Comparison of ENCODE assay signal across 8 cellular contexts in genomic region chrX:55488559-55489314, GRCh38. TPM values are rescaled to one million over a fixed set of nuclear protein-coding genes. Genes with fewer than 3 reads are reported as not detected.
DNase-seq lines count a peak whose midpoint lies in the region; ATAC-seq lines count a peak whose summit lies in the region.

No MANE protein-coding gene starts in this region.

- peak overlapping the region; percentile 53 for H3K4me3 ChIP-seq in endocrine pancreas (ENCODE audit: control insufficient read depth, insufficient read depth, low read length)

- peaks cover 7% of the 10 kb centered on the region for H3K36me3 Mint-ChIP-seq in stimulated activated effector memory CD8-positive, alpha-beta T cell treated with anti-CD3 and anti-CD28 coated beads, Interleukin-12 subunit alpha, Interleukin-12 subunit beta, amount 100 ng/mL, for 72 hours

- H3K27ac Mint-ChIP-seq in stimulated activated effector memory CD8-positive, alpha-beta T cell treated with anti-CD3 and anti-CD28 coated beads, Interleukin-12 subunit alpha, Interleukin-12 subunit beta, amount 100 ng/mL, for 72 hours, result peak overlapping the region; percentile 92

- H3K9me3 Mint-ChIP-seq in stimulated activated effector memory CD8-positive, alpha-beta T cell treated with anti-CD3 and anti-CD28 coated beads, Interleukin-12 subunit alpha, Interleukin-12 subunit beta, amount 100 ng/mL, for 72 hours, result no peaks in the 10 kb centered on the region

- H3K9me3 ChIP-seq in endocrine pancreas (ENCODE audit: control insufficient read depth, low read length), result no peaks in the 10 kb centered on the region

- ATAC-seq in HG02943 (IDR thresholded peaks at IDR 0.05; ENCODE audit: low read depth, unreplicated experiment), result peak; percentile 57
- ATAC-seq in stimulated activated effector memory CD8-positive, alpha-beta T cell treated with anti-CD3 and anti-CD28 coated beads, Interleukin-12 subunit alpha, Interleukin-12 subunit beta, amount 100 ng/mL, for 72 hours, result peak; percentile 80

- DNase-seq in NCI-H146 (lab: John Stamatoyannopoulos, UW), result peak; percentile 22
- no peak for DNase-seq in NCI-H146 treated with DMSO at 0.1 percent for 48 hours (lab: John Stamatoyannopoulos, UW; ENCODE audit: unreplicated experiment)
- DNase-seq in NCI-H460 (ENCODE audit: extremely low read depth, low read depth), result peak; percentile 39
- DNase-seq in activated CD8-positive, alpha-beta memory T cell treated with anti-CD3 and anti-CD28 coated beads for 48 hours (ENCODE audit: low read depth in 2 of 3, low spot score in 2 of 3), result peak in 2 of 3 experiments; percentile 2 to 10
- peak; percentile 61 for DNase-seq in mucosa of gallbladder (ENCODE audit: low spot score)
- peak; percentile 37 to 79 for DNase-seq in stimulated activated effector memory CD8-positive, alpha-beta T cell treated with anti-CD3 and anti-CD28 coated beads, Interleukin-12 subunit alpha, Interleukin-12 subunit beta, amount 100 ng/mL, for 72 hours (ENCODE audit: low spot score in 2 of 2)

- H3K9ac ChIP-seq in endocrine pancreas (ENCODE audit: control insufficient read depth, insufficient read depth, low read length), result peak overlapping the region; percentile 73

- no peaks in the 10 kb centered on the region for H3K36me3 ChIP-seq in endocrine pancreas (ENCODE audit: control insufficient read depth, insufficient read depth, low read length)

- H3K4me1 ChIP-seq in endocrine pancreas (ENCODE audit: control insufficient read depth, insufficient read depth, low read length), result no peaks in the 10 kb centered on the region

- no peaks in the 10 kb centered on the region for H3K27me3 ChIP-seq in endocrine pancreas (ENCODE audit: control insufficient read depth, insufficient read depth, low read length)

- H3K4me3 Mint-ChIP-seq in stimulated activated effector memory CD8-positive, alpha-beta T cell treated with anti-CD3 and anti-CD28 coated beads, Interleukin-12 subunit alpha, Interleukin-12 subunit beta, amount 100 ng/mL, for 72 hours, result peak overlapping the region; percentile 91

- peaks cover 5% of the 10 kb centered on the region for H3K4me1 Mint-ChIP-seq in stimulated activated effector memory CD8-positive, alpha-beta T cell treated with anti-CD3 and anti-CD28 coated beads, Interleukin-12 subunit alpha, Interleukin-12 subunit beta, amount 100 ng/mL, for 72 hours

RNA-seq across cellular contexts. Expression of gene USP51, which starts 0.9 kb away (rescaled TPM):
- 0.49 and 0.67 TPM in 2 replicates for total RNA-seq in NCI-H460 (2014; rRNA removed; shearing (Covaris generic))
- polyA plus RNA-seq in NCI-H460 (2014; cell fraction: nucleus; rRNA removed), result 0.53 and 0.93 TPM in 2 replicates
- total RNA-seq in mucosa of gallbladder, result 1.9 TPM

RNA-seq across cellular contexts. Expression of gene MAGEH1, which starts 36.8 kb away (rescaled TPM):
- total RNA-seq in NCI-H460 (2014; rRNA removed; shearing (Covaris generic)), result 9.4 and 10.8 TPM in 2 replicates
- 14.5 and 15.4 TPM in 2 replicates for polyA plus RNA-seq in NCI-H460 (2014; cell fraction: nucleus; rRNA removed)
- 24.6 TPM for total RNA-seq in mucosa of gallbladder
